ENCODE assay signal across 23 cellular contexts in genomic region chr21:44677881-44678280, GRCh38. TPM values are rescaled to one million over a fixed set of nuclear protein-coding genes. Genes with fewer than 3 reads are reported as not detected.
"Had no signal": no experiment of that assay in that cellular context is flagged by ENCODE, and none has a peak within 500 bp of the region (broad histone marks: within the 10 kb centered on the region; RNA-seq: fewer than 3 reads in every experiment).

No MANE protein-coding gene starts in this region.

- H3K9me3 ChIP-seq: MG63, SK-N-SH had no signal

- FAIRE-seq: HepG2 had no signal

- H3K27ac ChIP-seq: RWPE1 had no signal

- H3K36me3 ChIP-seq: MG63 had no signal

- ATAC-seq: HepG2 had no signal

- DNase-seq: IMR-90, Karpas-422, KG1, MG63, NCI-H1092, NCI-H1105 treated with DMSO at 0.1 percent for 48 hours, NCI-H1417 treated with DMSO at 0.1 percent for 48 hours, NCI-H146, NCI-H1694 treated with DMSO at 0.1 percent for 48 hours, NCI-H1930, NCI-H2081, NCI-H2107, NCI-H2227 treated with DMSO at 0.1 percent for 48 hours, NCI-H524, NCI-H526 treated with DMSO at 0.1 percent for 48 hours, NCI-H774, SHP77, SK-N-SH had no signal

- H3K4me3 ChIP-seq: MG63 had no signal

RNA-seq across cellular contexts. Expression of gene KRTAP12-1, which starts 4.1 kb away (rescaled TPM):
- total RNA-seq: HepG2, HT1080, IMR-90, NCI-H460, SK-MEL-5 had no signal
- polyA plus RNA-seq: HepG2, IMR-90, SK-N-SH had no signal

RNA-seq across cellular contexts. Expression of gene KRTAP12-2, which starts 11.2 kb away (rescaled TPM):
- total RNA-seq: HepG2, HT1080, IMR-90, NCI-H460, SK-MEL-5 had no signal
- polyA plus RNA-seq: HepG2, IMR-90, SK-N-SH had no signal

RNA-seq across cellular contexts. Expression of gene KRTAP10-12, which starts 19.1 kb away (rescaled TPM):
- total RNA-seq: HepG2, HT1080, IMR-90, NCI-H460, SK-MEL-5 had no signal
- polyA plus RNA-seq: HepG2, IMR-90, SK-N-SH had no signal

RNA-seq across cellular contexts. Expression of gene KRTAP12-3, which starts 20.1 kb away (rescaled TPM):
- total RNA-seq: HepG2, HT1080, IMR-90, NCI-H460, SK-MEL-5 had no signal
- polyA plus RNA-seq: HepG2, IMR-90, SK-N-SH had no signal

RNA-seq across cellular contexts. Expression of gene KRTAP12-4, which starts 23.4 kb away (rescaled TPM):
- total RNA-seq: HepG2, HT1080, IMR-90, NCI-H460, SK-MEL-5 had no signal
- polyA plus RNA-seq: HepG2, IMR-90, SK-N-SH had no signal
